ENCODE assay signal across 1 cellular context in the genomic region with DNA sequence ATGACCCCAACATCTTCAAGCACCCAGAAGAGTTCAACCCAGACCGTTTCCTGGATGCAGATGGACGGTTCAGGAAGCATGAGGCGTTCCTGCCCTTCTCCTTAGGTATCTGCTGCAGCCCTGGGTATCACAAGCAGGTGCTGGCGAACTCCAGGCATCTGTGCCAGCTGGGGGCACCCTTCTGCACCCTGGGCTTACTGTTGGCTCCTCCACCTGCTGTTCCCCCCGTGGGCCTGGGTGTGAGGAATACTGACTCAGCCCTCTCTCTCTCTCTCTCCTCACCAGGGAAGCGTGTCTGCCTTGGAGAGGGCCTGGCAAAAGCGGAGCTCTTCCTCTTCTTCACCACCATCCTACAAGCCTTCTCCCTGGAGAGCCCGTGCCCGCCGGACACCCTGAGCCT.
A peak's percentile ranks its signal among the peaks of the same experiment; 100 is the strongest.
TF ChIP-seq lines count a peak whose summit lies in the region.

No MANE protein-coding gene starts in this region.

TF ChIP-seq in GM12878, 131 proteins besides CTCF, POLR2A, EP300 and RAD21:
- TF ChIP-seq SMC3 (IDR thresholded peaks at IDR 0.05; ENCODE audit: borderline replicate concordance, low read length), result peak; percentile 15; the same call in 1 of the 2 replicates
- no peak for TF ChIP-seq SMAD5 (IDR thresholded peaks at IDR 0.05; ENCODE audit: low read depth)
